ENCODE assay signal across 20 cellular contexts in the genomic region with DNA sequence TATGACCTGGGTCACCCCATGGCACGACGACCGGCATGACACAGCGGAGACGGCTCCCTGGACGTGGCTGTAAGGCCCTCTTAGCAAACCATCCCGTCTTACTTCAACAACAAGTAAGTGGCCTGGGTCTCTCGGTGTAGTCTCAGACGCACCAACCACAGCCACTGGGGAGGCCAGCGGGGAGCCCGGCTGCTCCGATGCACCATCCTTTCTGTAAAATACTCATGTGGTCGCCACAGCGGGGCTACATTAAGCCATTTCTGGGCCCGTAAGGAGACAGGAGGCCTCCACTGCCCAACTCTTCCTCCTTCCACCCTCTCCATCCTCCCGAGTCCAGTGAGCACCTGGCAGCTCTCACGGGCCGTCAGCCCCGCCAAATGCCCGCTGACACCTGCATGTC. TPM values are rescaled to one million over a fixed set of nuclear protein-coding genes. Genes with fewer than 3 reads are reported as not detected.
DNase-seq lines count a peak whose midpoint lies in the region; ATAC-seq, FAIRE-seq and TF ChIP-seq lines count a peak whose summit lies in the region.
"Had no signal": no experiment of that assay in that cellular context is flagged by ENCODE, and none has a peak within 500 bp of the region (broad histone marks: within the 10 kb centered on the region; RNA-seq: fewer than 3 reads in every experiment).

No MANE protein-coding gene starts in this region.

- DNase-seq in activated naive CD8-positive, alpha-beta T cell treated with anti-CD3 and anti-CD28 coated beads for 36 hours, result no peak
- no peak for DNase-seq in activated naive CD8-positive, alpha-beta T cell treated with anti-CD3 and anti-CD28 coated beads, Interleukin-2, amount 50 U/mL, for 24 hours
- no peak for DNase-seq in Karpas-422
- DNase-seq in WTC11 (ENCODE audit: low spot score), result no peak
- DNase-seq in stimulated activated effector memory CD8-positive, alpha-beta T cell treated with anti-CD3 and anti-CD28 coated beads, Interleukin-12 subunit alpha, Interleukin-12 subunit beta, amount 100 ng/mL, for 72 hours (ENCODE audit: low spot score in 2 of 2), result no peak
- no peak for DNase-seq in cortex of kidney (lab: John Stamatoyannopoulos, UW)
- no peak for DNase-seq in HTR-8/SVneo (ENCODE audit: insufficient read length, low spot score)
- DNase-seq: CD8-positive, alpha-beta T cell; DMS53; IMR-90; NCI-H1105; NCI-H510A; NCI-H774 had no signal

- CTCF ChIA-PET in WTC11 (lab: Charles Lee), result no interaction called here

- peaks cover 51% of the 10 kb centered on the region for H3K4me1 Mint-ChIP-seq in activated naive CD8-positive, alpha-beta T cell treated with anti-CD3 and anti-CD28 coated beads for 36 hours
- peaks cover 59% of the 10 kb centered on the region for H3K4me1 Mint-ChIP-seq in activated naive CD8-positive, alpha-beta T cell treated with anti-CD3 and anti-CD28 coated beads, Interleukin-2, amount 50 U/mL, for 24 hours
- peaks cover 25% of the 10 kb centered on the region for H3K4me1 Mint-ChIP-seq in WTC11
- peaks cover 58% of the 10 kb centered on the region for H3K4me1 Mint-ChIP-seq in stimulated activated effector memory CD8-positive, alpha-beta T cell treated with anti-CD3 and anti-CD28 coated beads, Interleukin-12 subunit alpha, Interleukin-12 subunit beta, amount 100 ng/mL, for 72 hours

- POLR2A ChIA-PET in WTC11 (lab: Charles Lee), result no interaction called here

- H3K9me3 Mint-ChIP-seq in activated naive CD8-positive, alpha-beta T cell treated with anti-CD3 and anti-CD28 coated beads for 36 hours, result no peaks in the 10 kb centered on the region
- no peaks in the 10 kb centered on the region for H3K9me3 Mint-ChIP-seq in activated naive CD8-positive, alpha-beta T cell treated with anti-CD3 and anti-CD28 coated beads, Interleukin-2, amount 50 U/mL, for 24 hours
- H3K9me3 Mint-ChIP-seq in WTC11, result no peaks in the 10 kb centered on the region
- H3K9me3 Mint-ChIP-seq in stimulated activated effector memory CD8-positive, alpha-beta T cell treated with anti-CD3 and anti-CD28 coated beads, Interleukin-12 subunit alpha, Interleukin-12 subunit beta, amount 100 ng/mL, for 72 hours, result no peaks in the 10 kb centered on the region
- H3K9me3 Mint-ChIP-seq: CD8-positive, alpha-beta T cell had no signal

- peak overlapping the region; percentile 53 for H3K9ac ChIP-seq in Karpas-422 (ENCODE audit: low read length)

- no peak for FAIRE-seq in HTR-8/SVneo (lab: Jason Lieb, UNC)
- FAIRE-seq: A204.1, GM12892 had no signal

- H3K4me2 ChIP-seq in Karpas-422 (ENCODE audit: low read depth, low read length, poor library complexity, severe bottlenecking), result peak overlapping the region; percentile 81

- TF ChIP-seq CTCF in WTC11 (IDR thresholded peaks at IDR 0.05), result no peak

- peak overlapping the region; percentile 89 for H3K27ac ChIP-seq in Karpas-422 (ENCODE audit: low read length)
- H3K27ac ChIP-seq: SJSA1 had no signal

- H3K27me3 ChIP-seq in Karpas-422 (ENCODE audit: low read length), result no peaks in the 10 kb centered on the region

- H3K27ac Mint-ChIP-seq in activated naive CD8-positive, alpha-beta T cell treated with anti-CD3 and anti-CD28 coated beads for 36 hours, result peak overlapping the region; percentile 20
- no peak overlapping the region for H3K27ac Mint-ChIP-seq in activated naive CD8-positive, alpha-beta T cell treated with anti-CD3 and anti-CD28 coated beads, Interleukin-2, amount 50 U/mL, for 24 hours
- peak overlapping the region; percentile 13; the same call in 1 of the 2 replicates for H3K27ac Mint-ChIP-seq in WTC11
- H3K27ac Mint-ChIP-seq in stimulated activated effector memory CD8-positive, alpha-beta T cell treated with anti-CD3 and anti-CD28 coated beads, Interleukin-12 subunit alpha, Interleukin-12 subunit beta, amount 100 ng/mL, for 72 hours, result peak overlapping the region; percentile 52
- H3K27ac Mint-ChIP-seq: CD8-positive, alpha-beta T cell had no signal

- peaks cover 15% of the 10 kb centered on the region; the same call in 1 of the 2 replicates for H3K79me2 ChIP-seq in Karpas-422 (ENCODE audit: low read length)

- ATAC-seq in activated naive CD8-positive, alpha-beta T cell treated with anti-CD3 and anti-CD28 coated beads, Interleukin-2, amount 50 U/mL, for 24 hours, result no peak
- no peak for ATAC-seq in WTC11
- no peak for ATAC-seq in stimulated activated effector memory CD8-positive, alpha-beta T cell treated with anti-CD3 and anti-CD28 coated beads, Interleukin-12 subunit alpha, Interleukin-12 subunit beta, amount 100 ng/mL, for 72 hours
- no peak for ATAC-seq in HG02970 (IDR thresholded peaks at IDR 0.05; ENCODE audit: low FRiP score, unreplicated experiment)
- ATAC-seq: CD8-positive, alpha-beta T cell had no signal

- H3K4me3 Mint-ChIP-seq in activated naive CD8-positive, alpha-beta T cell treated with anti-CD3 and anti-CD28 coated beads for 36 hours, result no peak overlapping the region
- H3K4me3 Mint-ChIP-seq in activated naive CD8-positive, alpha-beta T cell treated with anti-CD3 and anti-CD28 coated beads, Interleukin-2, amount 50 U/mL, for 24 hours, result no peak overlapping the region
- H3K4me3 Mint-ChIP-seq in WTC11, result no peak overlapping the region
- no peak overlapping the region for H3K4me3 Mint-ChIP-seq in stimulated activated effector memory CD8-positive, alpha-beta T cell treated with anti-CD3 and anti-CD28 coated beads, Interleukin-12 subunit alpha, Interleukin-12 subunit beta, amount 100 ng/mL, for 72 hours
- H3K4me3 Mint-ChIP-seq: CD8-positive, alpha-beta T cell had no signal

- H3K36me3 ChIP-seq in Karpas-422 (ENCODE audit: insufficient read depth, low read length), result peaks cover 15% of the 10 kb centered on the region; the same call in 1 of the 2 replicates

- no peak overlapping the region for H2AFZ ChIP-seq in Karpas-422 (ENCODE audit: low read length)

- H3K36me3 Mint-ChIP-seq in activated naive CD8-positive, alpha-beta T cell treated with anti-CD3 and anti-CD28 coated beads for 36 hours, result peaks cover 3% of the 10 kb centered on the region
- peaks cover 11% of the 10 kb centered on the region for H3K36me3 Mint-ChIP-seq in activated naive CD8-positive, alpha-beta T cell treated with anti-CD3 and anti-CD28 coated beads, Interleukin-2, amount 50 U/mL, for 24 hours (ENCODE audit: low read depth)
- no peaks in the 10 kb centered on the region for H3K36me3 Mint-ChIP-seq in WTC11
- peaks cover 19% of the 10 kb centered on the region for H3K36me3 Mint-ChIP-seq in stimulated activated effector memory CD8-positive, alpha-beta T cell treated with anti-CD3 and anti-CD28 coated beads, Interleukin-12 subunit alpha, Interleukin-12 subunit beta, amount 100 ng/mL, for 72 hours

- H3K4me1 ChIP-seq in Karpas-422 (ENCODE audit: low read length), result peaks cover 81% of the 10 kb centered on the region

- no peaks in the 10 kb centered on the region for H3K27me3 Mint-ChIP-seq in activated naive CD8-positive, alpha-beta T cell treated with anti-CD3 and anti-CD28 coated beads for 36 hours
- H3K27me3 Mint-ChIP-seq in activated naive CD8-positive, alpha-beta T cell treated with anti-CD3 and anti-CD28 coated beads, Interleukin-2, amount 50 U/mL, for 24 hours, result no peaks in the 10 kb centered on the region
- H3K27me3 Mint-ChIP-seq in WTC11 (ENCODE audit: low read depth), result peaks cover under 1% of the 10 kb centered on the region

- peaks cover 78% of the 10 kb centered on the region for H4K20me1 ChIP-seq in Karpas-422 (ENCODE audit: insufficient read depth, low read depth, low read length)

- no peaks in the 10 kb centered on the region for H3K9me3 ChIP-seq in Karpas-422 (ENCODE audit: low read length)

- H3K4me3 ChIP-seq in Karpas-422 (ENCODE audit: low read length), result peak overlapping the region; percentile 52; the same call in 1 of the 2 replicates
- H3K4me3 ChIP-seq: SJSA1 had no signal

- no peaks in the 10 kb centered on the region for H3K9me2 ChIP-seq in Karpas-422 (replicated peaks; ENCODE audit: insufficient read depth, low read length)

TF ChIP-seq in WTC11, 78 proteins besides CTCF, POLR2A, EP300 and RAD21 (continues in another document):
- TF ChIP-seq GRHL2 (CRISPR knock-in tag; IDR thresholded peaks at IDR 0.05; ENCODE audit: insufficient replicate concordance, severe bottlenecking), result no peak
- no peak for TF ChIP-seq NFE2L1 (CRISPR knock-in tag; IDR thresholded peaks at IDR 0.05)
- no peak for TF ChIP-seq CBFB (CRISPR knock-in tag; IDR thresholded peaks at IDR 0.05; ENCODE audit: low read depth)
- no peak for TF ChIP-seq JAZF1 (CRISPR knock-in tag; IDR thresholded peaks at IDR 0.05)
- TF ChIP-seq ATF1 (CRISPR knock-in tag; IDR thresholded peaks at IDR 0.05), result no peak
- no peak for TF ChIP-seq TEAD4 (CRISPR knock-in tag; IDR thresholded peaks at IDR 0.05)
- no peak for TF ChIP-seq FOXP1 (CRISPR knock-in tag; IDR thresholded peaks at IDR 0.05; ENCODE audit: borderline replicate concordance)
- TF ChIP-seq, protein P1, sequence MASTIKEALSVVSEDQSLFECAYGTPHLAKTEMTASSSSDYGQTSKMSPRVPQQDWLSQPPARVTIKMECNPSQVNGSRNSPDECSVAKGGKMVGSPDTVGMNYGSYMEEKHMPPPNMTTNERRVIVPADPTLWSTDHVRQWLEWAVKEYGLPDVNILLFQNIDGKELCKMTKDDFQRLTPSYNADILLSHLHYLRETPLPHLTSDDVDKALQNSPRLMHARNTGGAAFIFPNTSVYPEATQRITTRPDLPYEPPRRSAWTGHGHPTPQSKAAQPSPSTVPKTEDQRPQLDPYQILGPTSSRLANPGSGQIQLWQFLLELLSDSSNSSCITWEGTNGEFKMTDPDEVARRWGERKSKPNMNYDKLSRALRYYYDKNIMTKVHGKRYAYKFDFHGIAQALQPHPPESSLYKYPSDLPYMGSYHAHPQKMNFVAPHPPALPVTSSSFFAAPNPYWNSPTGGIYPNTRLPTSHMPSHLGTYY (CRISPR knock-in tag; IDR thresholded peaks at IDR 0.05), result no peak

RNA-seq across cellular contexts. Expression of a gene that starts 4.7 kb away (rescaled TPM):
- 10 to 100 TPM; 17.0 to 18.3 TPM for total RNA-seq in activated naive CD8-positive, alpha-beta T cell treated with anti-CD3 and anti-CD28 coated beads for 36 hours
- 11.3 and 18.9 TPM in 2 replicates for total RNA-seq in Karpas-422 (2014; rRNA removed; shearing (Covaris generic); ENCODE audit: low replicate concordance)
- 31.7 to 33.4 TPM (median 33.2 TPM) in 3 replicates for total RNA-seq in WTC11 (2021)

RNA-seq across cellular contexts. Expression of a gene that starts 36.0 kb away (rescaled TPM):
- not detected for total RNA-seq in activated naive CD8-positive, alpha-beta T cell treated with anti-CD3 and anti-CD28 coated beads for 36 hours
- not detected in 2 replicates for total RNA-seq in Karpas-422 (2014; rRNA removed; shearing (Covaris generic); ENCODE audit: low replicate concordance)
- 0.11 TPM in 1 of 3 replicates, not detected in the others for total RNA-seq in WTC11 (2021)
- total RNA-seq: H4, HT-29, IMR-90, LHCN-M2, SJSA1 had no signal
